ENCODE assay signal across 21 cellular contexts in the genomic region with DNA sequence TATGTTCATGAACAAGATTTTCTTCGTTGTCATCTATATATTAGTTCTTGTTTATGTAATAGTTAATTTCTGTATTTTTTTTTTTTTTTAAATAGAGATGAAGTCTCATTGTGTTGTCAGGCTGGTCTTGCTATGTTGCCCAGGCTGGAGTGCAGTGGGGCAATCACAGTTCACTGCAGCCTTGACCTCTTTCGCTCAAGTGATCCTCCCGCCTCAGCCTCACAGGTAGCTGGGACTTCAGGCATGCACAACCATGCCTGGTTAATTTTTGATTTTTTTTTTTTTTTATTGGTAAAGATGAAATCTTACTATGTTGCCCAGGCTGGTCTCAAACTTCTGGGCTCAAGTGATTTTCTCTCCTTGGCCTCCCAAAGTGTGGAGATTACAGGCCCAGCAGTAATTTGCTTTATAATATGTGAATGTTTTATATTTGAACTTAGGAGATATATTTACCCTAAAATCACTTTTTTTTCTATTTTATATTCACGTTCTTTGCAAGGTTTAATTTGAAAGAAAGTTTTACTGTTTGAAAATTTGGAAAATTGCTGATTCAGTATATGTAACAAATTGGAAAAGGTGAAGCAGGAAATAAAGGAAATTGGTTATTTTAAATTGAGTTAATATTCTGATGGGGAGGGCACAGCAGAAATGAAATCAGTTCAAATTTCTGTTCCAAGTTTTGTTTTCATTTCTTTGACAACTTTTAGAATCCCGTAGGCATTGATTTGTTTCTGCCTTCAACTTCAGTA.
"Had no signal": no experiment of that assay in that cellular context is flagged by ENCODE, and none has a peak within 500 bp of the region (broad histone marks: within the 10 kb centered on the region; RNA-seq: fewer than 3 reads in every experiment).

No MANE protein-coding gene starts in this region.

- H3K27ac ChIP-seq: HL-60, KMS-11, SJSA1, SK-N-MC had no signal

- H3K9ac ChIP-seq: KMS-11 had no signal

- H3K27me3 ChIP-seq: SJSA1 had no signal

- H3K9me3 ChIP-seq: SJSA1 had no signal

- DNase-seq: Kasumi-1, MM.1S, NCI-H1092 treated with DMSO at 0.1 percent for 48 hours, NCI-H1436, NCI-H187, NCI-H2029, NCI-H2227 treated with DMSO at 0.1 percent for 48 hours, NCI-H446, NCI-H510A, NCI-H524 treated with DMSO at 0.1 percent for 48 hours, NCI-H69, NCI-H774, Right ventricle myocardium superior, RPMI8226, SIG-M5 had no signal

- H3K4me2 ChIP-seq: KMS-11 had no signal

- FAIRE-seq: HTR-8/SVneo, RCC 7860 had no signal

- H3K4me3 ChIP-seq: SJSA1, SK-N-MC had no signal
